1 cellular context compared by ENCODE assay signal in the genomic region with DNA sequence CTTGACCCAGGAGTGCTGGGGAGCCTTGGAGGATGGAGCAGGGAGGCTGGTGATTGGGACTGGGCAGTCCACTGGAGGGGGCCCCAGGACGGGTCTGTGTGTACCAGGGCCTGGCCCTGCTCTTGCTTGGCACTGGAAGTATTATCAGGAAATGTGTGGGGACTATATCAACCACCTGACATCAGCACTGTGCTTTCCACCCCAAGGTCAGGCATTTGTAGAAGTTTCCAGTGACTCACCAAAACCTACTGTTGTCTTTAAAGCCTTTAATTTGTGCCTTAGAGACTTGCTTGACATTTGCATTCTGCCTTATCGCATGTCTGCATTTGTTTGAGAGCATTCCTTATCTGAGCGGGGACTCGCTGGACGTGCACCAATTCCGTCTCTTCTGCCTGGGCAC.
TF ChIP-seq lines count a peak whose summit lies in the region.

No MANE protein-coding gene starts in this region.

TF ChIP-seq in K562, 482 proteins besides CTCF, POLR2A, EP300 and RAD21 (continued from another document and continues in another):
- TF ChIP-seq NR2C2 (CRISPR knock-in tag; IDR thresholded peaks at IDR 0.05) (no peak), NR2C2 (tag; IDR thresholded peaks at IDR 0.05) (0 out of 2 replicates have a peak, but pooled peaks have one; percentile 17), AFF1 (IDR thresholded peaks at IDR 0.05; ENCODE audit: low read depth in 1 of 2, partially characterized antibody in 2 of 2) (no peak), BCL6 (CRISPR knock-in tag; IDR thresholded peaks at IDR 0.05) (no peak), MEF2D (tag; conservative IDR thresholded peaks at IDR 0.05; ENCODE audit: low read depth) (no peak), PURB (CRISPR knock-in tag; IDR thresholded peaks at IDR 0.05; ENCODE audit: low read depth) (no peak), NCOR1 (IDR thresholded peaks at IDR 0.05) (peak; percentile 66; the same call in 1 of the 2 replicates), SREBF1 (IDR thresholded peaks at IDR 0.05; ENCODE audit: borderline replicate concordance, low read depth, low read length) (no peak), TAL1 (IDR thresholded peaks at IDR 0.05) (peak; percentile 72), ZNF75A (CRISPR knock-in tag; IDR thresholded peaks at IDR 0.05) (no peak), MTA3 (IDR thresholded peaks at IDR 0.05; ENCODE audit: borderline replicate concordance) (no peak), ESRRA (IDR thresholded peaks at IDR 0.05; ENCODE audit: borderline replicate concordance, low read depth) (peak; percentile 43; the same call in 1 of the 2 replicates), MCM2 (IDR thresholded peaks at IDR 0.05; ENCODE audit: low read depth) (no peak), MTA2 (IDR thresholded peaks at IDR 0.05; ENCODE audit: low read depth) (peak; percentile 48; the same call in 1 of the 2 replicates), RBM25 (IDR thresholded peaks at IDR 0.05; ENCODE audit: low read depth, low read length, severe bottlenecking) (no peak), KDM1A (IDR thresholded peaks at IDR 0.05) (peak in 1 of 2 experiments; percentile 10; a peak in 1 of 4 replicates), MAFK (IDR thresholded peaks at IDR 0.05; ENCODE audit: low read length) (peak; percentile 5; the same call in 1 of the 2 replicates), MEIS2 (IDR thresholded peaks at IDR 0.05; ENCODE audit: partially characterized antibody) (peak; percentile 21), DLX4 (CRISPR knock-in tag; IDR thresholded peaks at IDR 0.05) (no peak), E2F3 (CRISPR knock-in tag; IDR thresholded peaks at IDR 0.05) (no peak), RBM15 (IDR thresholded peaks at IDR 0.05; ENCODE audit: insufficient read depth, low read length) (no peak), ZBTB26 (CRISPR knock-in tag; IDR thresholded peaks at IDR 0.05) (no peak), HOMEZ (CRISPR knock-in tag; IDR thresholded peaks at IDR 0.05) (no peak), MTF1 (CRISPR knock-in tag; IDR thresholded peaks at IDR 0.05; ENCODE audit: borderline replicate concordance) (no peak), SP1 (CRISPR knock-in tag; IDR thresholded peaks at IDR 0.05) (no peak), RFX7 (CRISPR knock-in tag; IDR thresholded peaks at IDR 0.05) (no peak), CHD2 (IDR thresholded peaks at IDR 0.05; ENCODE audit: low read depth, low read length) (no peak), ATF7 (IDR thresholded peaks at IDR 0.05) (peak; percentile 31; the same call in 1 of the 2 replicates)
- TF ChIP-seq, protein P1, sequence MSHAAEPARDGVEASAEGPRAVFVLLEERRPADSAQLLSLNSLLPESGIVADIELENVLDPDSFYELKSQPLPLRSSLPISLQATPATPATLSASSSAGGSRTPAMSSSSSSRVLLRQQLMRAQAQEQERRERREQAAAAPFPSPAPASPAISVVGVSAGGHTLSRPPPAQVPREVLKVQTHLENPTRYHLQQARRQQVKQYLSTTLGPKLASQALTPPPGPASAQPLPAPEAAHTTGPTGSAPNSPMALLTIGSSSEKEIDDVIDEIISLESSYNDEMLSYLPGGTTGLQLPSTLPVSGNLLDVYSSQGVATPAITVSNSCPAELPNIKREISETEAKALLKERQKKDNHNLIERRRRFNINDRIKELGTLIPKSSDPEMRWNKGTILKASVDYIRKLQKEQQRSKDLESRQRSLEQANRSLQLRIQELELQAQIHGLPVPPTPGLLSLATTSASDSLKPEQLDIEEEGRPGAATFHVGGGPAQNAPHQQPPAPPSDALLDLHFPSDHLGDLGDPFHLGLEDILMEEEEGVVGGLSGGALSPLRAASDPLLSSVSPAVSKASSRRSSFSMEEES (CRISPR knock-in tag; IDR thresholded peaks at IDR 0.05): no peak
- TF ChIP-seq, protein P2, sequence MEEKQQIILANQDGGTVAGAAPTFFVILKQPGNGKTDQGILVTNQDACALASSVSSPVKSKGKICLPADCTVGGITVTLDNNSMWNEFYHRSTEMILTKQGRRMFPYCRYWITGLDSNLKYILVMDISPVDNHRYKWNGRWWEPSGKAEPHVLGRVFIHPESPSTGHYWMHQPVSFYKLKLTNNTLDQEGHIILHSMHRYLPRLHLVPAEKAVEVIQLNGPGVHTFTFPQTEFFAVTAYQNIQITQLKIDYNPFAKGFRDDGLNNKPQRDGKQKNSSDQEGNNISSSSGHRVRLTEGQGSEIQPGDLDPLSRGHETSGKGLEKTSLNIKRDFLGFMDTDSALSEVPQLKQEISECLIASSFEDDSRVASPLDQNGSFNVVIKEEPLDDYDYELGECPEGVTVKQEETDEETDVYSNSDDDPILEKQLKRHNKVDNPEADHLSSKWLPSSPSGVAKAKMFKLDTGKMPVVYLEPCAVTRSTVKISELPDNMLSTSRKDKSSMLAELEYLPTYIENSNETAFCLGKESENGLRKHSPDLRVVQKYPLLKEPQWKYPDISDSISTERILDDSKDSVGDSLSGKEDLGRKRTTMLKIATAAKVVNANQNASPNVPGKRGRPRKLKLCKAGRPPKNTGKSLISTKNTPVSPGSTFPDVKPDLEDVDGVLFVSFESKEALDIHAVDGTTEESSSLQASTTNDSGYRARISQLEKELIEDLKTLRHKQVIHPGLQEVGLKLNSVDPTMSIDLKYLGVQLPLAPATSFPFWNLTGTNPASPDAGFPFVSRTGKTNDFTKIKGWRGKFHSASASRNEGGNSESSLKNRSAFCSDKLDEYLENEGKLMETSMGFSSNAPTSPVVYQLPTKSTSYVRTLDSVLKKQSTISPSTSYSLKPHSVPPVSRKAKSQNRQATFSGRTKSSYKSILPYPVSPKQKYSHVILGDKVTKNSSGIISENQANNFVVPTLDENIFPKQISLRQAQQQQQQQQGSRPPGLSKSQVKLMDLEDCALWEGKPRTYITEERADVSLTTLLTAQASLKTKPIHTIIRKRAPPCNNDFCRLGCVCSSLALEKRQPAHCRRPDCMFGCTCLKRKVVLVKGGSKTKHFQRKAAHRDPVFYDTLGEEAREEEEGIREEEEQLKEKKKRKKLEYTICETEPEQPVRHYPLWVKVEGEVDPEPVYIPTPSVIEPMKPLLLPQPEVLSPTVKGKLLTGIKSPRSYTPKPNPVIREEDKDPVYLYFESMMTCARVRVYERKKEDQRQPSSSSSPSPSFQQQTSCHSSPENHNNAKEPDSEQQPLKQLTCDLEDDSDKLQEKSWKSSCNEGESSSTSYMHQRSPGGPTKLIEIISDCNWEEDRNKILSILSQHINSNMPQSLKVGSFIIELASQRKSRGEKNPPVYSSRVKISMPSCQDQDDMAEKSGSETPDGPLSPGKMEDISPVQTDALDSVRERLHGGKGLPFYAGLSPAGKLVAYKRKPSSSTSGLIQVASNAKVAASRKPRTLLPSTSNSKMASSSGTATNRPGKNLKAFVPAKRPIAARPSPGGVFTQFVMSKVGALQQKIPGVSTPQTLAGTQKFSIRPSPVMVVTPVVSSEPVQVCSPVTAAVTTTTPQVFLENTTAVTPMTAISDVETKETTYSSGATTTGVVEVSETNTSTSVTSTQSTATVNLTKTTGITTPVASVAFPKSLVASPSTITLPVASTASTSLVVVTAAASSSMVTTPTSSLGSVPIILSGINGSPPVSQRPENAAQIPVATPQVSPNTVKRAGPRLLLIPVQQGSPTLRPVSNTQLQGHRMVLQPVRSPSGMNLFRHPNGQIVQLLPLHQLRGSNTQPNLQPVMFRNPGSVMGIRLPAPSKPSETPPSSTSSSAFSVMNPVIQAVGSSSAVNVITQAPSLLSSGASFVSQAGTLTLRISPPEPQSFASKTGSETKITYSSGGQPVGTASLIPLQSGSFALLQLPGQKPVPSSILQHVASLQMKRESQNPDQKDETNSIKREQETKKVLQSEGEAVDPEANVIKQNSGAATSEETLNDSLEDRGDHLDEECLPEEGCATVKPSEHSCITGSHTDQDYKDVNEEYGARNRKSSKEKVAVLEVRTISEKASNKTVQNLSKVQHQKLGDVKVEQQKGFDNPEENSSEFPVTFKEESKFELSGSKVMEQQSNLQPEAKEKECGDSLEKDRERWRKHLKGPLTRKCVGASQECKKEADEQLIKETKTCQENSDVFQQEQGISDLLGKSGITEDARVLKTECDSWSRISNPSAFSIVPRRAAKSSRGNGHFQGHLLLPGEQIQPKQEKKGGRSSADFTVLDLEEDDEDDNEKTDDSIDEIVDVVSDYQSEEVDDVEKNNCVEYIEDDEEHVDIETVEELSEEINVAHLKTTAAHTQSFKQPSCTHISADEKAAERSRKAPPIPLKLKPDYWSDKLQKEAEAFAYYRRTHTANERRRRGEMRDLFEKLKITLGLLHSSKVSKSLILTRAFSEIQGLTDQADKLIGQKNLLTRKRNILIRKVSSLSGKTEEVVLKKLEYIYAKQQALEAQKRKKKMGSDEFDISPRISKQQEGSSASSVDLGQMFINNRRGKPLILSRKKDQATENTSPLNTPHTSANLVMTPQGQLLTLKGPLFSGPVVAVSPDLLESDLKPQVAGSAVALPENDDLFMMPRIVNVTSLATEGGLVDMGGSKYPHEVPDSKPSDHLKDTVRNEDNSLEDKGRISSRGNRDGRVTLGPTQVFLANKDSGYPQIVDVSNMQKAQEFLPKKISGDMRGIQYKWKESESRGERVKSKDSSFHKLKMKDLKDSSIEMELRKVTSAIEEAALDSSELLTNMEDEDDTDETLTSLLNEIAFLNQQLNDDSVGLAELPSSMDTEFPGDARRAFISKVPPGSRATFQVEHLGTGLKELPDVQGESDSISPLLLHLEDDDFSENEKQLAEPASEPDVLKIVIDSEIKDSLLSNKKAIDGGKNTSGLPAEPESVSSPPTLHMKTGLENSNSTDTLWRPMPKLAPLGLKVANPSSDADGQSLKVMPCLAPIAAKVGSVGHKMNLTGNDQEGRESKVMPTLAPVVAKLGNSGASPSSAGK (IDR thresholded peaks at IDR 0.05): no peak; the same call in 1 of the 2 replicates
- TF ChIP-seq, protein P3, sequence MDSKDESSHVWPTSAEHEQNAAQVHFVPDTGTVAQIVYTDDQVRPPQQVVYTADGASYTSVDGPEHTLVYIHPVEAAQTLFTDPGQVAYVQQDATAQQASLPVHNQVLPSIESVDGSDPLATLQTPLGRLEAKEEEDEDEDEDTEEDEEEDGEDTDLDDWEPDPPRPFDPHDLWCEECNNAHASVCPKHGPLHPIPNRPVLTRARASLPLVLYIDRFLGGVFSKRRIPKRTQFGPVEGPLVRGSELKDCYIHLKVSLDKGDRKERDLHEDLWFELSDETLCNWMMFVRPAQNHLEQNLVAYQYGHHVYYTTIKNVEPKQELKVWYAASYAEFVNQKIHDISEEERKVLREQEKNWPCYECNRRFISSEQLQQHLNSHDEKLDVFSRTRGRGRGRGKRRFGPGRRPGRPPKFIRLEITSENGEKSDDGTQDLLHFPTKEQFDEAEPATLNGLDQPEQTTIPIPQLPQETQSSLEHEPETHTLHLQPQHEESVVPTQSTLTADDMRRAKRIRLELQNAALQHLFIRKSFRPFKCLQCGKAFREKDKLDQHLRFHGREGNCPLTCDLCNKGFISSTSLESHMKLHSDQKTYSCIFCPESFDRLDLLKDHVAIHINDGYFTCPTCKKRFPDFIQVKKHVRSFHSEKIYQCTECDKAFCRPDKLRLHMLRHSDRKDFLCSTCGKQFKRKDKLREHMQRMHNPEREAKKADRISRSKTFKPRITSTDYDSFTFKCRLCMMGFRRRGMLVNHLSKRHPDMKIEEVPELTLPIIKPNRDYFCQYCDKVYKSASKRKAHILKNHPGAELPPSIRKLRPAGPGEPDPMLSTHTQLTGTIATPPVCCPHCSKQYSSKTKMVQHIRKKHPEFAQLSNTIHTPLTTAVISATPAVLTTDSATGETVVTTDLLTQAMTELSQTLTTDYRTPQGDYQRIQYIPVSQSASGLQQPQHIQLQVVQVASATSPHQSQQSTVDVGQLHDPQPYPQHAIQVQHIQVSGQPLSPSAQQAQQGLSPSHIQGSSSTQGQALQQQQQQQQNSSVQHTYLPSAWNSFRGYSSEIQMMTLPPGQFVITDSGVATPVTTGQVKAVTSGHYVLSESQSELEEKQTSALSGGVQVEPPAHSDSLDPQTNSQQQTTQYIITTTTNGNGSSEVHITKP (IDR thresholded peaks at IDR 0.05; ENCODE audit: partially characterized antibody): peak; percentile 33
